In the genomic region with DNA sequence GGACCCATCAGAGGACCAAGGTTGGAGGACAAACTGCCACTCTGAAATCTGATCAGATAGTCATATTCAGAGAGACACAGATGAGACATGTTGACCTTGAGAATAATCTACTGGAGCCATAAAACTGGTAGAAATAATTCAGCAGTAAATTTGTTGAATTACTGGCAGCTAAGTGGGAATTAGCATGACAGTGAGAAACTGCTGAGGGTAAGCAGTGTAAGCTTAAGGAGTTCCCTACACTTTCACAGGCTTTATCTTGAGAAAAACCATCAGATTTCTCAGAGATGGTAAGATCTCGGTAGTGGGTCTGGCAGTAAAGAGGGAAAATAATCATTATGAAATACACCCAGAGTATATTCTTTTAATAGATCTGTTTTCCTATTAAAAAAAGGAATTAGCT, we compare ENCODE assay signal across 3 cellular contexts.
"Had no signal": no experiment of that assay in that cellular context is flagged by ENCODE, and none has a peak within 500 bp of the region (broad histone marks: within the 10 kb centered on the region; RNA-seq: fewer than 3 reads in every experiment).

No MANE protein-coding gene starts in this region.

- ATAC-seq: GM12878 had no signal

- H3K4me3 ChIP-seq: GM12878 had no signal

- DNase-seq: GDM1, GF-D8 had no signal
